Comparison of ENCODE assay signal across 10 cellular contexts in the genomic region with DNA sequence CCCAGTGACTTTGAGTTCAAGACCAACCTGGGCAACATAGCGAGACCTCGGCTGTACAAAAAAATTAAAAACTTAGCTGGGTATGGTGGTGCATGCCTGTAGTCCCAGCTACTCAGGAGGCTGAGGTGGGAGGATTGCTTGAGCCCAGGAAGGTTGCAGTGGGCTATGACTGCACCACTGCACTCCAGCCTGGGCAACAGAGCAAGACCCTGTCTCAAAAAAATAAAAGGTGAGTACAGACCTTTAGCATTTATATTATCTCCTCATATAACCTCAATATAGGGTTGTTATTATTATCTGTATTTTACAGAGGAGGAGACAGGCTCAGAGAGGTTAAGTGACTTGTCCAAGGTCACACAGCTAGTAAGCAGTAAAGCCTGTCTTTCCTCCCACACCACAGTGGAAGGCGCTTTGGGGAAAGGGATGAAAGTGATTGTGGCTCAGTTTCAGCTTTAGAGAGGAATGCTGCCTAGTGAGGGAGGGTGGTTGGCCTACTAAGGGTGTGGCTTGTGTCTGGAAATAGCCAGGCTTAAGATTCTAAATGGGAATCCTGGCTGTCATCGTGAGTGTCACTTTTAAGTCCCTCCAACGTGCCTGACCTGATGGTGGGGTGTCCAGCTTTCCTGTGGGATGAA. TPM values are rescaled to one million over a fixed set of nuclear protein-coding genes. Genes with fewer than 3 reads are reported as not detected.
DNase-seq lines count a peak whose midpoint lies in the region; ATAC-seq and TF ChIP-seq lines count a peak whose summit lies in the region.
"Had no signal": no experiment of that assay in that cellular context is flagged by ENCODE, and none has a peak within 500 bp of the region (broad histone marks: within the 10 kb centered on the region; RNA-seq: fewer than 3 reads in every experiment).

No MANE protein-coding gene starts in this region.

- peaks cover 14% of the 10 kb centered on the region; the same call in 1 of the 2 replicates for H3F3A ChIP-seq in MM.1S (ENCODE audit: insufficient read depth, low read length)

- H3K27ac ChIP-seq in MM.1S (ENCODE audit: low read length) (peak overlapping the region; percentile 82; the same call in 1 of the 2 replicates), coronary artery (peak overlapping the region; percentile 91 to 92)

- H3K27me3 ChIP-seq in MM.1S (replicated peaks; ENCODE audit: insufficient read depth, low read length): no peaks in the 10 kb centered on the region

- H4K20me1 ChIP-seq in MM.1S (ENCODE audit: insufficient read depth, low read length): no peaks in the 10 kb centered on the region

- H3K4me2 ChIP-seq in MM.1S (ENCODE audit: low read depth, low read length): no peak overlapping the region

- H3K9me2 ChIP-seq in MM.1S (replicated peaks; ENCODE audit: insufficient read depth, low read length): no peaks in the 10 kb centered on the region

- H3K9me3 ChIP-seq in MM.1S (replicated peaks; ENCODE audit: insufficient read depth, low read length): no peaks in the 10 kb centered on the region

- H3K79me2 ChIP-seq in MM.1S (ENCODE audit: low read length): peaks cover 9% of the 10 kb centered on the region

- H3K4me3 ChIP-seq in MM.1S (ENCODE audit: low read length) (no peak overlapping the region), coronary artery (no peak overlapping the region)

- DNase-seq in AG20443 (ENCODE audit: low spot score) (peak; percentile 30), MM.1S (no peak), coronary artery (ENCODE audit: low spot score) (no peak), myocyte (ENCODE audit: low read depth) (peak; percentile 90), T-helper 9 cell (no peak)
- DNase-seq: C1 segment of cervical spinal cord; stimulated activated CD4-positive, alpha-beta T cell treated with anti-CD3 and anti-CD28 coated beads, Interleukin-12 subunit alpha, Interleukin-12 subunit beta, amount 100 ng/mL, for 4 hours had no signal

- peaks cover 21% of the 10 kb centered on the region for H3K4me1 ChIP-seq in MM.1S (ENCODE audit: low read length)

- H3K9ac ChIP-seq in MM.1S (ENCODE audit: low read length): no peak overlapping the region

- no peaks in the 10 kb centered on the region for H3K36me3 ChIP-seq in MM.1S (replicated peaks; ENCODE audit: insufficient read depth, low read length)

- TF ChIP-seq CTCF in MM.1S (IDR thresholded peaks at IDR 0.05; ENCODE audit: low read length): no peak
- TF ChIP-seq CTCF in coronary artery (IDR thresholded peaks at IDR 0.05): no peak

- ATAC-seq in HG02623 (IDR thresholded peaks at IDR 0.05; ENCODE audit: unreplicated experiment) (no peak), GM18867 (IDR thresholded peaks at IDR 0.05; ENCODE audit: unreplicated experiment) (no peak), GM18502 (IDR thresholded peaks at IDR 0.05; ENCODE audit: poor library complexity, unreplicated experiment) (no peak)

- no peak overlapping the region for H2AFZ ChIP-seq in MM.1S (ENCODE audit: low read length)

RNA-seq across cellular contexts. Expression of a gene that starts 7.2 kb away (rescaled TPM):
- total RNA-seq in myocyte: 42.0 and 43.1 TPM in 2 replicates
- 40.5 TPM for polyA plus RNA-seq in myocyte (2012)

RNA-seq across cellular contexts. Expression of a gene that starts 43.0 kb away (rescaled TPM):
- 43.7 and 65.3 TPM in 2 replicates for total RNA-seq in myocyte
- polyA plus RNA-seq in myocyte (2012): 24.9 TPM

RNA-seq across cellular contexts. Expression of a gene that starts 43.2 kb away (rescaled TPM):
- 78.5 and 80.3 TPM in 2 replicates for total RNA-seq in myocyte
- 39.6 TPM for polyA plus RNA-seq in myocyte (2012)

Comparison
In these comparisons a context has a peak if more than half of its experiments do, and no peak if none do; other contexts are left out.
1. DNase-seq: peak in AG20443 (single experiment) and myocyte (single experiment); none in MM.1S (single experiment), coronary artery (single experiment) and T-helper 9 cell (single experiment).